Comparison of ENCODE assay signal across 17 cellular contexts in genomic region chr15:57313134-57313483, GRCh38.
"Had no signal": no experiment of that assay in that cellular context is flagged by ENCODE, and none has a peak within 500 bp of the region (broad histone marks: within the 10 kb centered on the region; RNA-seq: fewer than 3 reads in every experiment).

No MANE protein-coding gene starts in this region.

- H3K4me1 Mint-ChIP-seq: activated naive CD4-positive, alpha-beta T cell treated with anti-CD3 and anti-CD28 coated beads, Interleukin-2, amount 50 U/mL, for 24 hours; activated T-helper 17 cell treated with anti-CD3 and anti-CD28 coated beads, Interleukin-2, amount 50 U/mL, for 72 hours had no signal

- H3K4me3 ChIP-seq: body of pancreas, dorsolateral prefrontal cortex, esophagus muscularis mucosa, left lung, thyroid gland had no signal

- H3K36me3 ChIP-seq: esophagus muscularis mucosa, left lung, neutrophil, thyroid gland had no signal

- H3K4me1 ChIP-seq: body of pancreas, esophagus muscularis mucosa, left lung, thyroid gland had no signal

- H3K27me3 ChIP-seq: body of pancreas, dorsolateral prefrontal cortex, esophagus muscularis mucosa, left lung, neutrophil, thyroid gland had no signal

- DNase-seq: activated CD4-positive, alpha-beta T cell treated with anti-CD3 and anti-CD28 coated beads, Interleukin-2, amount 50 U/mL, for 1 hour; activated T-cell treated with anti-CD3 and anti-CD28 coated beads for 4 hours; amniotic stem cell; body of pancreas; glutamatergic neuron; left lung; mesenchymal stem cell; naive B cell; SIG-M5; stimulated activated CD4-positive, alpha-beta T cell treated with anti-CD3 and anti-CD28 coated beads, Interleukin-4, amount 100 ng/mL, for 24 hours; thyroid gland had no signal

- H3K9me3 Mint-ChIP-seq: activated naive CD4-positive, alpha-beta T cell treated with anti-CD3 and anti-CD28 coated beads, Interleukin-2, amount 50 U/mL, for 24 hours; activated T-helper 17 cell treated with anti-CD3 and anti-CD28 coated beads, Interleukin-2, amount 50 U/mL, for 72 hours; naive B cell had no signal

- H3K36me3 Mint-ChIP-seq: activated naive CD4-positive, alpha-beta T cell treated with anti-CD3 and anti-CD28 coated beads, Interleukin-2, amount 50 U/mL, for 24 hours had no signal

- H3K9me3 ChIP-seq: body of pancreas, esophagus muscularis mucosa, left lung, neutrophil, thyroid gland had no signal

- H3K4me3 Mint-ChIP-seq: activated naive CD4-positive, alpha-beta T cell treated with anti-CD3 and anti-CD28 coated beads, Interleukin-2, amount 50 U/mL, for 24 hours; activated T-helper 17 cell treated with anti-CD3 and anti-CD28 coated beads, Interleukin-2, amount 50 U/mL, for 72 hours; naive B cell had no signal

- H3K27ac ChIP-seq: body of pancreas, dorsolateral prefrontal cortex, esophagus muscularis mucosa, left lung, neutrophil, thyroid gland had no signal

- H3K27me3 Mint-ChIP-seq: activated naive CD4-positive, alpha-beta T cell treated with anti-CD3 and anti-CD28 coated beads, Interleukin-2, amount 50 U/mL, for 24 hours; naive B cell had no signal

- ATAC-seq: activated T-helper 17 cell treated with anti-CD3 and anti-CD28 coated beads, Interleukin-2, amount 50 U/mL, for 72 hours; body of pancreas; left lung; sciatic nerve had no signal

- H3K27ac Mint-ChIP-seq: activated naive CD4-positive, alpha-beta T cell treated with anti-CD3 and anti-CD28 coated beads, Interleukin-2, amount 50 U/mL, for 24 hours; activated T-helper 17 cell treated with anti-CD3 and anti-CD28 coated beads, Interleukin-2, amount 50 U/mL, for 72 hours had no signal
